4 cellular contexts compared by ENCODE assay signal in genomic region chr7:132596588-132596987, GRCh38.
TF ChIP-seq lines count a peak whose summit lies in the region.

No MANE protein-coding gene starts in this region.

TF ChIP-seq in HepG2, 621 proteins besides CTCF, POLR2A, EP300 and RAD21:
- no peak for TF ChIP-seq SRSF1 (optimal IDR thresholded peaks at IDR 0.05; ENCODE audit: low read depth, low read length)
- TF ChIP-seq MAFF (IDR thresholded peaks at IDR 0.05; ENCODE audit: low read depth, low read length): peak; percentile 83
- TF ChIP-seq RORA (CRISPR knock-in tag; IDR thresholded peaks at IDR 0.05): no peak
- no peak for TF ChIP-seq ATF3 (CRISPR knock-in tag; IDR thresholded peaks at IDR 0.05)
- TF ChIP-seq ZSCAN20 (CRISPR knock-in tag; IDR thresholded peaks at IDR 0.05; ENCODE audit: borderline replicate concordance): no peak
- peak; percentile 76 to 88 for TF ChIP-seq MAFK (conservative IDR thresholded peaks at IDR 0.05 in 1 of 2, IDR thresholded peaks at IDR 0.05 in 1 of 2; ENCODE audit: low read length in 2 of 2)
- TF ChIP-seq NRL (CRISPR knock-in tag; IDR thresholded peaks at IDR 0.05; ENCODE audit: borderline replicate concordance): no peak
- TF ChIP-seq CBX2 (IDR thresholded peaks at IDR 0.05; ENCODE audit: low read depth, low read length): no peak
- no peak for TF ChIP-seq CBX2 (CRISPR knock-in tag; IDR thresholded peaks at IDR 0.05; ENCODE audit: low read depth)

TF ChIP-seq in A549, 52 proteins besides CTCF, POLR2A, EP300 and RAD21:
- TF ChIP-seq ATOH8 (CRISPR knock-in tag; IDR thresholded peaks at IDR 0.05; ENCODE audit: low read depth): no peak
- TF ChIP-seq MAFK (IDR thresholded peaks at IDR 0.05; ENCODE audit: partially characterized antibody): peak; percentile 80
TF ChIP-seq in A549: peak in this region for 1.

TF ChIP-seq in IMR-90, 13 proteins besides CTCF, POLR2A, EP300 and RAD21:
- TF ChIP-seq USF2 (IDR thresholded peaks at IDR 0.05; ENCODE audit: low read depth, low read length) (no peak), SMC3 (IDR thresholded peaks at IDR 0.05; ENCODE audit: low read depth, low read length) (no peak), CEBPB (IDR thresholded peaks at IDR 0.05; ENCODE audit: low read depth, low read length) (no peak), MAFK (IDR thresholded peaks at IDR 0.05; ENCODE audit: low read depth, low read length) (peak; percentile 72)

TF ChIP-seq in K562, 482 proteins besides CTCF, POLR2A, EP300 and RAD21:
- TF ChIP-seq MAFF (IDR thresholded peaks at IDR 0.05; ENCODE audit: low read length) (peak; percentile 66), ATF1 (CRISPR knock-in tag; IDR thresholded peaks at IDR 0.05) (no peak), ATF1 (tag; IDR thresholded peaks at IDR 0.05) (no peak), ELK3 (CRISPR knock-in tag; IDR thresholded peaks at IDR 0.05) (no peak), MAFG (tag; conservative IDR thresholded peaks at IDR 0.05) (peak; percentile 62), ZNF316 (IDR thresholded peaks at IDR 0.05) (peak; percentile 87), RERE (CRISPR knock-in tag; IDR thresholded peaks at IDR 0.05; ENCODE audit: borderline replicate concordance) (no peak), KLF10 (CRISPR knock-in tag; IDR thresholded peaks at IDR 0.05) (no peak), HINFP (tag; conservative IDR thresholded peaks at IDR 0.05; ENCODE audit: low read depth) (no peak), C11orf30 (IDR thresholded peaks at IDR 0.05; ENCODE audit: low read depth) (peak; percentile 66), TCF7L2 (IDR thresholded peaks at IDR 0.05; ENCODE audit: low read depth, low read length) (no peak), MAFK (IDR thresholded peaks at IDR 0.05; ENCODE audit: low read length) (peak; percentile 45; the same call in 1 of the 2 replicates)
